16 cellular contexts compared by ENCODE assay signal in genomic region chr2:48753228-48753627, GRCh38. TPM values are rescaled to one million over a fixed set of nuclear protein-coding genes. Genes with fewer than 3 reads are reported as not detected.
"Had no signal": no experiment of that assay in that cellular context is flagged by ENCODE, and none has a peak within 500 bp of the region (broad histone marks: within the 10 kb centered on the region; RNA-seq: fewer than 3 reads in every experiment).

No MANE protein-coding gene starts in this region.

- H3K4me1 ChIP-seq: colonic mucosa, foreskin keratinocyte had no signal

- H3K4me3 ChIP-seq: colonic mucosa, lung, right atrium auricular region, tibial nerve had no signal

- H3K9me3 ChIP-seq: colonic mucosa, right atrium auricular region, tibial nerve had no signal

- H3K36me3 ChIP-seq: colonic mucosa, right atrium auricular region, tibial nerve had no signal

- H3K27ac ChIP-seq: colonic mucosa, foreskin keratinocyte, right atrium auricular region, tibial nerve had no signal

- H3K27me3 ChIP-seq: colonic mucosa, right atrium auricular region had no signal

- DNase-seq: activated CD4-positive, alpha-beta T cell treated with anti-CD3 and anti-CD28 coated beads, Interleukin-2, amount 10 ng/mL, durations not matched to agents 24 days and 14 days; activated CD8-positive, alpha-beta memory T cell treated with anti-CD3 and anti-CD28 coated beads for 24 hours; activated naive CD4-positive, alpha-beta T cell treated with Interleukin-2 at 50 U/mL for 16 hours; caudate nucleus; colonic mucosa; foreskin keratinocyte; immature natural killer cell; left cardiac atrium; midbrain; naive B cell; posterior cingulate gyrus; small intestine had no signal

- ATAC-seq: foreskin keratinocyte, left cardiac atrium, WTC11 had no signal

RNA-seq across cellular contexts. Expression of gene LHCGR, which starts 2.3 kb away (rescaled TPM):
- total RNA-seq: activated CD4-positive, alpha-beta T cell treated with anti-CD3 and anti-CD28 coated beads, Interleukin-2, amount 10 ng/mL, durations not matched to agents 24 days and 14 days; colonic mucosa; foreskin keratinocyte; right atrium auricular region had no signal
